27 cellular contexts compared by ENCODE assay signal in genomic region chr2:126406267-126406666, GRCh38.
"Had no signal": no experiment of that assay in that cellular context is flagged by ENCODE, and none has a peak within 500 bp of the region (broad histone marks: within the 10 kb centered on the region; RNA-seq: fewer than 3 reads in every experiment).

No MANE protein-coding gene starts in this region.

- H3K9me3 ChIP-seq: stomach, suprapubic skin, testis, thoracic aorta, thyroid gland, tibial artery, tibial nerve, transverse colon, upper lobe of left lung, upper lobe of right lung, uterus, vagina had no signal

- H3K4me3 ChIP-seq: stomach, suprapubic skin, testis, thoracic aorta, thyroid gland, tibial artery, tibial nerve, transverse colon, upper lobe of left lung, upper lobe of right lung, uterus, vagina had no signal

- FAIRE-seq: urothelium cell line had no signal

- H3K27ac ChIP-seq: stomach, suprapubic skin, testis, thoracic aorta, thyroid gland, tibial artery, tibial nerve, transverse colon, upper lobe of left lung, upper lobe of right lung, uterus, vagina had no signal

- H3K4me1 ChIP-seq: stomach, suprapubic skin, testis, thyroid gland, tibial artery, tibial nerve, transverse colon, upper lobe of left lung, upper lobe of right lung, uterus, vagina had no signal

- H3K27me3 ChIP-seq: stomach, suprapubic skin, testis, thyroid gland, tibial artery, tibial nerve, transverse colon, upper lobe of left lung, upper lobe of right lung, uterus, vagina had no signal

- H3K36me3 ChIP-seq: stomach, suprapubic skin, thoracic aorta, thyroid gland, tibial artery, tibial nerve, transverse colon, upper lobe of left lung, upper lobe of right lung, uterus, vagina had no signal

- DNase-seq: stimulated activated CD4-positive, alpha-beta T cell treated with anti-CD3 and anti-CD28 coated beads, Interleukin-2, amount 100 ng/mL, for 48 hours; stimulated activated CD4-positive, alpha-beta T cell treated with anti-CD3 and anti-CD28 coated beads, Interleukin-4, amount 100 ng/mL, for 1 hour; stimulated activated CD4-positive, alpha-beta T cell treated with anti-CD3 and anti-CD28 coated beads, Interleukin-4, amount 100 ng/mL, for 24 hours; stimulated activated CD4-positive, alpha-beta T cell treated with anti-CD3 and anti-CD28 coated beads, Interleukin-4, amount 100 ng/mL, for 4 hours; stimulated activated CD8-positive, alpha-beta memory T cell treated with anti-CD3 and anti-CD28 coated beads, Interleukin-4, amount 100 ng/mL, for 48 hours; stimulated activated naive B cell treated with anti-CD40 and anti-IgM and Interleukin-4, amounts not matched to agents 10 μg/mL and 1 μg/mL and 100 μg/mL, for 72 hours; stimulated activated naive CD4-positive, alpha-beta T cell; stimulated activated naive CD4-positive, alpha-beta T cell treated with Interleukin-2 at 50 U/mL for 16 hours; stimulated activated naive CD8-positive, alpha-beta T cell treated with anti-CD3 and anti-CD28 coated beads, Interleukin-15, amount 100 ng/mL, for 72 hours; stimulated activated naive CD8-positive, alpha-beta T cell treated with anti-CD3 and anti-CD28 coated beads, Interleukin-15, Interleukin-2, amounts not matched to agents 100 U/mL and 50 U/mL, for 24 hours; stomach; substantia nigra; testis; thyroid gland; tibial artery; transverse colon; trophoblast cell; upper lobe of left lung; upper lobe of right lung; uterus had no signal

- ATAC-seq: stimulated activated effector memory CD8-positive, alpha-beta T cell treated with anti-CD3 and anti-CD28 coated beads, Interleukin-12 subunit alpha, Interleukin-12 subunit beta, amount 100 ng/mL, for 72 hours; stimulated activated memory B cell treated with anti-CD40 and anti-IgM and Interleukin-4, amounts not matched to agents 10 μg/mL and 1 μg/mL and 100 μg/mL, for 72 hours; stimulated activated naive B cell treated with anti-CD40 and anti-IgM and Interleukin-4, amounts not matched to agents 10 μg/mL and 1 μg/mL and 100 μg/mL, for 72 hours; stimulated activated naive CD8-positive, alpha-beta T cell treated with anti-CD3 and anti-CD28 coated beads, Interleukin-15, amount 100 ng/mL, for 72 hours; stimulated activated naive CD8-positive, alpha-beta T cell treated with anti-CD3 and anti-CD28 coated beads, Interleukin-15, Interleukin-2, amounts not matched to agents 100 U/mL and 50 U/mL, for 24 hours; upper lobe of right lung had no signal
